In genomic region chr4:25103423-25103822, GRCh38 we compare ENCODE assay signal across 23 cellular contexts. TPM values are rescaled to one million over a fixed set of nuclear protein-coding genes. Genes with fewer than 3 reads are reported as not detected.
A peak's percentile ranks its signal among the peaks of the same experiment; 100 is the strongest.
DNase-seq lines count a peak whose midpoint lies in the region; ATAC-seq and TF ChIP-seq lines count a peak whose summit lies in the region.
"Had no signal": no experiment of that assay in that cellular context is flagged by ENCODE, and none has a peak within 500 bp of the region (broad histone marks: within the 10 kb centered on the region; RNA-seq: fewer than 3 reads in every experiment).

No MANE protein-coding gene starts in this region.

- peaks cover 6% of the 10 kb centered on the region for H3K27me3 Mint-ChIP-seq in neural progenitor cell (ENCODE audit: insufficient read depth, low read depth)
- H3K27me3 Mint-ChIP-seq in naive thymus-derived CD4-positive, alpha-beta T cell = peaks cover 0 to 15% (median 2%) of the 10 kb centered on the region in 5 donors

- no peak overlapping the region for H3K4me3 Mint-ChIP-seq in neural progenitor cell
- no peak overlapping the region for H3K4me3 Mint-ChIP-seq in naive thymus-derived CD4-positive, alpha-beta T cell
- H3K4me3 Mint-ChIP-seq: activated T-helper 1 cell treated with anti-CD3 and anti-CD28 coated beads, Interleukin-12 subunit alpha, Interleukin-12 subunit beta, Interleukin-2, Interleukin-4 antibody, amounts not matched to agents 30 ng/mL and 10 ng/mL and 1 ng/mL, durations not matched to agents 14 hours and 24 hours and 36 hours; T-helper 1 cell treated with Interleukin-12 subunit alpha and Interleukin-12 subunit beta and Interleukin-4 antibody, amounts not matched to agents 30 μg/mL and 1 μg/mL, for 36 hours had no signal

- no peaks in the 10 kb centered on the region for H3K36me3 ChIP-seq in neural progenitor cell
- no peaks in the 10 kb centered on the region for H3K36me3 ChIP-seq in stomach smooth muscle (ENCODE audit: control insufficient read depth in 2 of 2, insufficient read depth in 2 of 2, low read length in 2 of 2)
- no peaks in the 10 kb centered on the region for H3K36me3 ChIP-seq in naive thymus-derived CD4-positive, alpha-beta T cell (ENCODE audit: control insufficient read depth in 2 of 3, insufficient read depth in 3 of 3, low read length in 3 of 3)
- H3K36me3 ChIP-seq: neutrophil had no signal

- peaks cover 13% of the 10 kb centered on the region for H3K9me3 Mint-ChIP-seq in neural progenitor cell
- H3K9me3 Mint-ChIP-seq in naive thymus-derived CD4-positive, alpha-beta T cell = peaks cover 1 to 14% (median 5%) of the 10 kb centered on the region in 11 donors

- intact Hi-C loops in Right ventricle myocardium superior (cut with DNase I) = no loop called here
- intact Hi-C loops in naive thymus-derived CD4-positive, alpha-beta T cell (cut with micrococcal nuclease) = no loop called here

- peak; percentile 44 for ATAC-seq in Right ventricle myocardium superior (ENCODE audit: poor library complexity)
- no peak for ATAC-seq in naive thymus-derived CD4-positive, alpha-beta T cell
- ATAC-seq: GM12878 had no signal

- H3K36me3 Mint-ChIP-seq in neural progenitor cell = no peaks in the 10 kb centered on the region
- peaks cover 4 to 11% (median 5%) of the 10 kb centered on the region in 5 donors for H3K36me3 Mint-ChIP-seq in naive thymus-derived CD4-positive, alpha-beta T cell

- peaks cover 31% of the 10 kb centered on the region for H3K4me1 Mint-ChIP-seq in neural progenitor cell
- peaks cover 0 to 7% (median 4%) of the 10 kb centered on the region in 7 donors for H3K4me1 Mint-ChIP-seq in naive thymus-derived CD4-positive, alpha-beta T cell

- H3K27me3 ChIP-seq in neural progenitor cell (no peaks in the 10 kb centered on the region), stomach smooth muscle (ENCODE audit: control insufficient read depth in 1 of 2, insufficient read depth in 2 of 2, low read length in 2 of 2) (no peaks in the 10 kb centered on the region)
- no peaks in the 10 kb centered on the region for H3K27me3 ChIP-seq in naive thymus-derived CD4-positive, alpha-beta T cell (ENCODE audit: control insufficient read depth in 2 of 2, insufficient read depth in 2 of 2, low read length in 2 of 2)
- H3K27me3 ChIP-seq: neutrophil had no signal

- DNase-seq in RPMI7951 (ENCODE audit: low read depth) (peak; percentile 6), Right ventricle myocardium superior (peak; percentile 64), neural progenitor cell (ENCODE audit: low spot score) (no peak), DMS 273 treated with DMSO at 0.1 percent for 48 hours (lab: John Stamatoyannopoulos, UW) (no peak), hippocampal formation (lab: John Stamatoyannopoulos, UW) (no peak), epidermal melanocyte (ENCODE audit: insufficient read length, low spot score) (no peak)
- DNase-seq in naive thymus-derived CD4-positive, alpha-beta T cell = no peak
- DNase-seq: activated CD4-positive, CD25-positive, alpha-beta regulatory T cell; activated CD8-positive, alpha-beta memory T cell treated with anti-CD3 and anti-CD28 coated beads for 24 hours; GF-D8; kidney; NCI-H1048; NCI-H2081 treated with DMSO at 0.1 percent for 48 hours; NCI-H524; SIG-M5; stimulated activated CD4-positive, alpha-beta T cell treated with anti-CD3 and anti-CD28 coated beads, Interleukin-4, amount 100 ng/mL, for 24 hours had no signal

- H3K27ac ChIP-seq in neural progenitor cell = no peak overlapping the region
- H3K27ac ChIP-seq in stomach smooth muscle (ENCODE audit: low read length) = peak overlapping the region; percentile 46
- no peak overlapping the region for H3K27ac ChIP-seq in naive thymus-derived CD4-positive, alpha-beta T cell (ENCODE audit: low read depth, low read length)
- H3K27ac ChIP-seq: KMS-11, neutrophil, skin epidermis had no signal

- no peaks in the 10 kb centered on the region for H3K79me2 ChIP-seq in neural progenitor cell (ENCODE audit: low read depth)

- H2AFZ ChIP-seq in neural progenitor cell (replicated peaks) = no peak overlapping the region

- H3K4me3 ChIP-seq in neural progenitor cell (no peak overlapping the region), stomach smooth muscle (ENCODE audit: low read length in 2 of 2) (no peak overlapping the region)
- H3K4me3 ChIP-seq in naive thymus-derived CD4-positive, alpha-beta T cell (ENCODE audit: low read length) = no peak overlapping the region
- H3K4me3 ChIP-seq: GM12878, skin epidermis had no signal

- peaks cover 6% of the 10 kb centered on the region for H3K4me1 ChIP-seq in neural progenitor cell
- H3K4me1 ChIP-seq in stomach smooth muscle (ENCODE audit: control insufficient read depth, insufficient read depth, low read length) = peaks cover 15% of the 10 kb centered on the region
- no peaks in the 10 kb centered on the region for H3K4me1 ChIP-seq in naive thymus-derived CD4-positive, alpha-beta T cell (ENCODE audit: control insufficient read depth in 2 of 2, insufficient read depth in 2 of 2, low read length in 2 of 2)

- H3K9ac ChIP-seq in neural progenitor cell = no peak overlapping the region
- peak overlapping the region; percentile 23 to 30 for H3K9ac ChIP-seq in stomach smooth muscle (ENCODE audit: low read length in 2 of 2)
- H3K9ac ChIP-seq: KMS-11 had no signal

- POLR2A ChIA-PET in naive thymus-derived CD4-positive, alpha-beta T cell (lab: Charles Lee) = no interaction called here

- peak overlapping the region; percentile 21 for H3K27ac Mint-ChIP-seq in neural progenitor cell
- no peak overlapping the region for H3K27ac Mint-ChIP-seq in naive thymus-derived CD4-positive, alpha-beta T cell
- H3K27ac Mint-ChIP-seq: activated T-helper 1 cell treated with anti-CD3 and anti-CD28 coated beads, Interleukin-12 subunit alpha, Interleukin-12 subunit beta, Interleukin-2, Interleukin-4 antibody, amounts not matched to agents 30 ng/mL and 10 ng/mL and 1 ng/mL, durations not matched to agents 14 hours and 24 hours and 36 hours; T-helper 1 cell treated with Interleukin-12 subunit alpha and Interleukin-12 subunit beta and Interleukin-4 antibody, amounts not matched to agents 30 μg/mL and 1 μg/mL, for 36 hours had no signal

- no peak for TF ChIP-seq CTCF in neural progenitor cell (IDR thresholded peaks at IDR 0.05)

- CTCF ChIA-PET in naive thymus-derived CD4-positive, alpha-beta T cell (lab: Charles Lee) = no interaction called here

- H4K20me1 ChIP-seq in neural progenitor cell (ENCODE audit: low read depth) = no peaks in the 10 kb centered on the region

- H3F3A ChIP-seq in neural progenitor cell (ENCODE audit: low read depth) = no peaks in the 10 kb centered on the region

- no peaks in the 10 kb centered on the region for H3K9me3 ChIP-seq in neural progenitor cell (ENCODE audit: low read depth)
- no peaks in the 10 kb centered on the region for H3K9me3 ChIP-seq in stomach smooth muscle (ENCODE audit: control insufficient read depth in 2 of 2, low read length in 2 of 2)
- H3K9me3 ChIP-seq in naive thymus-derived CD4-positive, alpha-beta T cell (ENCODE audit: control insufficient read depth in 2 of 3, low read length in 3 of 3) = peaks cover 0 to 6% (median 0%) of the 10 kb centered on the region in 3 experiments
- H3K9me3 ChIP-seq: neutrophil had no signal

- no peak overlapping the region for H3K4me2 ChIP-seq in neural progenitor cell
- H3K4me2 ChIP-seq: KMS-11 had no signal

RNA-seq across cellular contexts. Expression of gene SEPSECS, which starts 56.8 kb away (rescaled TPM):
- total RNA-seq in RPMI7951 (2014; rRNA removed; shearing (Covaris generic)) = 4.9 and 5.3 TPM in 2 replicates
- 5.0 TPM for total RNA-seq in Right ventricle myocardium superior
- 16.3 and 24.5 TPM in 2 replicates for total RNA-seq in neural progenitor cell (ENCODE audit: low replicate concordance)
- total RNA-seq in naive thymus-derived CD4-positive, alpha-beta T cell = 10 to 100 TPM; 14.4 to 25.0 (median 17.2) TPM
- polyA plus RNA-seq in naive thymus-derived CD4-positive, alpha-beta T cell = 1 to 10 TPM; 1.4 to 3.4 TPM

Comparison
In these comparisons a context has a peak if more than half of its experiments do, and no peak if none do; other contexts are left out.
1. DNase-seq: peak in RPMI7951 (single experiment) and Right ventricle myocardium superior (single experiment); none in neural progenitor cell (single experiment), DMS 273 treated with DMSO at 0.1 percent for 48 hours (single experiment), hippocampal formation (0 of 2), epidermal melanocyte (single experiment) and naive thymus-derived CD4-positive, alpha-beta T cell (0 of 9).